In genomic region chr5:143931389-143931984, GRCh38 we compare ENCODE assay signal across 20 cellular contexts.
DNase-seq lines count a peak whose midpoint lies in the region; ATAC-seq, FAIRE-seq and TF ChIP-seq lines count a peak whose summit lies in the region.
"Had no signal": no experiment of that assay in that cellular context is flagged by ENCODE, and none has a peak within 500 bp of the region (broad histone marks: within the 10 kb centered on the region; RNA-seq: fewer than 3 reads in every experiment).

No MANE protein-coding gene starts in this region.

- peaks cover 0 to 4% (median 1%) of the 10 kb centered on the region in 4 experiments; a peak in 3 of 7 replicates for H3K4me1 ChIP-seq in H1 (replicated peaks in 1 of 4; ENCODE audit: control insufficient read depth in 3 of 4, insufficient read depth in 4 of 4, low read length in 3 of 4)
- no peaks in the 10 kb centered on the region for H3K4me1 ChIP-seq in CD4-positive, alpha-beta memory T cell (ENCODE audit: insufficient read depth, low read length)
- H3K4me1 ChIP-seq: left lung, stomach had no signal

- no peak overlapping the region for H4K5ac ChIP-seq in H1 (ENCODE audit: insufficient read length, low read depth, low read length)

- H3K9me3 Mint-ChIP-seq in nephron = peaks cover 32% of the 10 kb centered on the region
- peaks cover 6 to 24% (median 19%) of the 10 kb centered on the region in 8 donors for H3K9me3 Mint-ChIP-seq in CD4-positive, alpha-beta memory T cell

- no peak overlapping the region for H4K91ac ChIP-seq in H1 (replicated peaks; ENCODE audit: insufficient read length, low read length)

- no peaks in the 10 kb centered on the region for H4K20me1 ChIP-seq in H1 (replicated peaks in 1 of 2; ENCODE audit: control insufficient read depth in 1 of 2, insufficient read depth in 2 of 2, low read length in 2 of 2)

- H3K27me3 Mint-ChIP-seq in nephron (ENCODE audit: low read depth) = no peaks in the 10 kb centered on the region
- no peaks in the 10 kb centered on the region for H3K27me3 Mint-ChIP-seq in CD4-positive, alpha-beta memory T cell

- H3K36me3 ChIP-seq in H1 (ENCODE audit: control insufficient read depth in 2 of 4, insufficient read depth in 4 of 4, low read length in 3 of 4) = no peaks in the 10 kb centered on the region
- H3K36me3 ChIP-seq in CD4-positive, alpha-beta memory T cell (ENCODE audit: insufficient read depth, low read length) = no peaks in the 10 kb centered on the region
- H3K36me3 ChIP-seq: left lung, stomach had no signal

- no peak overlapping the region for H2BK5ac ChIP-seq in H1 (ENCODE audit: low read depth, low read length)

- no peak overlapping the region for H3K4me3 ChIP-seq in H1 (ENCODE audit: extremely low read depth in 1 of 4, insufficient read depth in 2 of 4, low read depth in 3 of 4, low read length in 4 of 4)
- no peak overlapping the region for H3K4me3 ChIP-seq in CD4-positive, alpha-beta memory T cell (ENCODE audit: low read length in 2 of 2)
- H3K4me3 ChIP-seq: coronary artery, hepatocyte, left lung, stomach had no signal

- TF ChIP-seq POLR2A in H1 (IDR thresholded peaks at IDR 0.05; ENCODE audit: control extremely low read depth in 1 of 2, low read depth in 2 of 2, low read length in 2 of 2) = no peak

- H3K4me1 Mint-ChIP-seq in nephron = peaks cover 11% of the 10 kb centered on the region
- H3K4me1 Mint-ChIP-seq in CD4-positive, alpha-beta memory T cell = no peaks in the 10 kb centered on the region

- DNase-seq in C1 segment of cervical spinal cord (lab: John Stamatoyannopoulos, UW) = peak in 10 of 14 donors; percentile 3 to 67 (median 29)
- peak; percentile 27 for DNase-seq in NCI-H1105 (lab: John Stamatoyannopoulos, UW)
- DNase-seq in H1 (ENCODE audit: low read depth in 1 of 2, low spot score in 2 of 2) = no peak
- no peak for DNase-seq in CD4-positive, alpha-beta memory T cell
- DNase-seq in activated effector memory CD4-positive, alpha-beta T cell treated with Interleukin-2 at 50 U/mL for 16 hours = no peak
- DNase-seq: activated effector memory CD4-positive, alpha-beta T cell treated with anti-CD3 and anti-CD28 coated beads, Interleukin-2, amount 50 U/mL, for 16 hours; H7; KG1; left lung; NCI-H2081; stomach had no signal

- no peak overlapping the region for H3K56ac ChIP-seq in H1 (replicated peaks; ENCODE audit: insufficient read length, low read depth, low read length)

- no peak overlapping the region for H3K23ac ChIP-seq in H1 (ENCODE audit: insufficient read length)

- no peak for TF ChIP-seq EP300 in H1 (IDR thresholded peaks at IDR 0.05; ENCODE audit: borderline replicate concordance in 1 of 2, low read depth in 2 of 2, low read length in 2 of 2)

- H3K27me3 ChIP-seq in H1 (replicated peaks in 1 of 4; ENCODE audit: control insufficient read depth in 3 of 4, extremely low read depth in 1 of 4, insufficient read depth in 3 of 4, low read length in 3 of 4) = no peaks in the 10 kb centered on the region
- H3K27me3 ChIP-seq in CD4-positive, alpha-beta memory T cell (ENCODE audit: insufficient read depth, low read length) = no peaks in the 10 kb centered on the region
- H3K27me3 ChIP-seq: hepatocyte, left lung, stomach had no signal

- H3K27ac ChIP-seq in H1 (ENCODE audit: low read depth, low read length) = no peak overlapping the region
- no peak overlapping the region for H3K27ac ChIP-seq in CD4-positive, alpha-beta memory T cell (ENCODE audit: low read depth, low read length)
- H3K27ac ChIP-seq: coronary artery, hepatocyte, left lung, VCaP had no signal

- no peak overlapping the region for H3K9ac ChIP-seq in H1 (replicated peaks in 1 of 4; ENCODE audit: extremely low read depth in 1 of 4, low read depth in 3 of 4, low read length in 3 of 4)

- no peak overlapping the region for H3K18ac ChIP-seq in H1 (ENCODE audit: extremely low read depth, low read length)

- TF ChIP-seq RAD21 in H1 (IDR thresholded peaks at IDR 0.05 in 1 of 2, conservative IDR thresholded peaks at IDR 0.05 in 1 of 2; ENCODE audit: low read depth in 2 of 2, low read length in 2 of 2) = no peak

- H2BK15ac ChIP-seq in H1 (ENCODE audit: low read length) = no peak overlapping the region

- no peaks in the 10 kb centered on the region for H3K79me2 ChIP-seq in H1 (ENCODE audit: control insufficient read depth in 1 of 2, insufficient read depth in 2 of 2, low read length in 2 of 2)
- H3K79me2 ChIP-seq: hepatocyte had no signal

- POLR2A ChIA-PET in H1 (lab: Charles Lee; ENCODE audit: partially characterized antibody) = no interaction called here
- POLR2A ChIA-PET in CD4-positive, alpha-beta memory T cell (lab: Charles Lee; ENCODE audit: partially characterized antibody) = no interaction called here

- no peak overlapping the region for H4K8ac ChIP-seq in H1 (ENCODE audit: extremely low read depth, insufficient read depth, low read length)

- no peak overlapping the region for H2BK12ac ChIP-seq in H1 (ENCODE audit: low read depth, low read length)

- H3K4ac ChIP-seq in H1 (replicated peaks; ENCODE audit: insufficient read length, low read depth, low read length) = no peak overlapping the region

- ATAC-seq in GM21381 (IDR thresholded peaks at IDR 0.05; ENCODE audit: unreplicated experiment) (no peak), HG02623 (IDR thresholded peaks at IDR 0.05; ENCODE audit: unreplicated experiment) (no peak)
- ATAC-seq: left lung; natural killer cell treated with Interleukin-12 subunit alpha and Interleukin-12 subunit beta and Interleukin-15 and Interleukin-18, amount 100 ng/mL, for 72 hours; sciatic nerve had no signal

- H3K23me2 ChIP-seq in H1 (ENCODE audit: low read depth, low read length) = no peaks in the 10 kb centered on the region

- H3K79me1 ChIP-seq in H1 (ENCODE audit: low read depth, low read length) = no peaks in the 10 kb centered on the region

- no peak for TF ChIP-seq CTCF in H1 (IDR thresholded peaks at IDR 0.05; ENCODE audit: control extremely low read depth in 1 of 3, insufficient read depth in 1 of 3, low read depth in 1 of 3, low read length in 3 of 3)
- no peak for TF ChIP-seq CTCF in nephron (IDR thresholded peaks at IDR 0.05; ENCODE audit: unreplicated experiment in 3 of 3)

- H2BK20ac ChIP-seq in H1 (ENCODE audit: low read length) = no peak overlapping the region

- no peak overlapping the region for H2BK120ac ChIP-seq in H1 (replicated peaks; ENCODE audit: low read depth, low read length)

- H2AFZ ChIP-seq in H1 (ENCODE audit: low read length) = peak overlapping the region; percentile 30; the same call in 1 of the 2 replicates
- H2AFZ ChIP-seq: hepatocyte had no signal

- WGBS in H1 (ENCODE audit: extremely low coverage in 1 of 2, insufficient coverage in 1 of 2, insufficient read length in 1 of 2, insufficient replicate concordance in 2 of 2, low coverage in 1 of 2, low lambda C conversion rate in 2 of 2, missing lambda C conversion rate in 1 of 2), 2 experiments = 98% methylated on average over 4 of the region's 4 CpGs; no CpG with 5 or more reads in 1 of the 2 experiments

- H3K14ac ChIP-seq in H1 (ENCODE audit: insufficient read length) = no peak overlapping the region

- no peak for FAIRE-seq in H1 (lab: Jason Lieb, UNC)
- FAIRE-seq: D721Med had no signal

- H2AK5ac ChIP-seq in H1 (ENCODE audit: low read depth, low read length) = no peak overlapping the region

- CTCF ChIA-PET in H1 (lab: Charles Lee; ENCODE audit: partially characterized antibody) = interaction anchor here (1.4 to 1.6 kb wide), 2 partner anchors 106 to 211 kb away, joined by 4 to 5 read pairs; no protein-coding TSS in a partner anchor
- CTCF ChIA-PET in CD4-positive, alpha-beta memory T cell (lab: Charles Lee; ENCODE audit: partially characterized antibody) = no interaction called here

- intact Hi-C loops in CD4-positive, alpha-beta memory T cell (cut with micrococcal nuclease) = no loop called here

- no peak overlapping the region for H3K4me3 Mint-ChIP-seq in nephron
- H3K4me3 Mint-ChIP-seq in CD4-positive, alpha-beta memory T cell = no peak overlapping the region
- H3K4me3 Mint-ChIP-seq: natural killer cell treated with Interleukin-12 subunit alpha and Interleukin-12 subunit beta and Interleukin-15 and Interleukin-18, amount 100 ng/mL, for 72 hours had no signal

- H3K27ac Mint-ChIP-seq in nephron = peak overlapping the region in 2 of 3 experiments; percentile 31 to 64
- no peak overlapping the region for H3K27ac Mint-ChIP-seq in CD4-positive, alpha-beta memory T cell
- H3K27ac Mint-ChIP-seq: natural killer cell treated with Interleukin-12 subunit alpha and Interleukin-12 subunit beta and Interleukin-15 and Interleukin-18, amount 100 ng/mL, for 72 hours had no signal

- H3K36me3 Mint-ChIP-seq in nephron (ENCODE audit: low read depth) = no peaks in the 10 kb centered on the region
- peaks cover 0 to 1% of the 10 kb centered on the region in 2 donors for H3K36me3 Mint-ChIP-seq in CD4-positive, alpha-beta memory T cell

- no peaks in the 10 kb centered on the region for H3K9me3 ChIP-seq in H1 (ENCODE audit: insufficient read depth in 2 of 2, low read depth in 1 of 2, low read length in 1 of 2)
- no peaks in the 10 kb centered on the region for H3K9me3 ChIP-seq in CD4-positive, alpha-beta memory T cell (ENCODE audit: control insufficient read depth in 1 of 2, low read length in 2 of 2)

- H3K4me2 ChIP-seq in H1 (ENCODE audit: insufficient read depth in 1 of 2, low read depth in 2 of 2, low read length in 2 of 2) = no peak overlapping the region
- H3K4me2 ChIP-seq: hepatocyte had no signal

TF ChIP-seq in H1, 55 proteins besides CTCF, POLR2A, EP300 and RAD21:
- TF ChIP-seq TBP (IDR thresholded peaks at IDR 0.05; ENCODE audit: low read depth, low read length) (no peak), SP2 (IDR thresholded peaks at IDR 0.05; ENCODE audit: low read length) (no peak), TAF1 (IDR thresholded peaks at IDR 0.05; ENCODE audit: low read depth, low read length) (no peak), CBX8 (IDR thresholded peaks at IDR 0.05; ENCODE audit: borderline replicate concordance, low read depth, low read length) (no peak), NANOG (IDR thresholded peaks at IDR 0.05; ENCODE audit: insufficient read depth, low read depth, low read length, poor library complexity, severe bottlenecking) (no peak), BACH1 (IDR thresholded peaks at IDR 0.05; ENCODE audit: low read length) (no peak), EZH2 (IDR thresholded peaks at IDR 0.05; ENCODE audit: low read depth, low read length, severe bottlenecking) (no peak), ATF3 (IDR thresholded peaks at IDR 0.05; ENCODE audit: insufficient read depth, low read depth, low read length) (no peak), SIN3A (conservative IDR thresholded peaks at IDR 0.05 in 1 of 2, IDR thresholded peaks at IDR 0.05 in 1 of 2; ENCODE audit: low read depth in 1 of 2, low read length in 2 of 2) (no peak)

Comparison
In these comparisons a context has a peak if more than half of its experiments do, and no peak if none do; other contexts are left out.
1. DNase-seq: peak in C1 segment of cervical spinal cord (10 of 14) and NCI-H1105 (single experiment); none in H1 (0 of 2), CD4-positive, alpha-beta memory T cell (0 of 5) and activated effector memory CD4-positive, alpha-beta T cell treated with Interleukin-2 at 50 U/mL for 16 hours (single experiment).
2. H3K27ac Mint-ChIP-seq: peak in nephron (2 of 3); none in CD4-positive, alpha-beta memory T cell (0 of 7).